ENCODE assay signal across 8 cellular contexts in genomic region chr1:9004731-9005708, GRCh38. TPM values are rescaled to one million over a fixed set of nuclear protein-coding genes. Genes with fewer than 3 reads are reported as not detected.
A peak's percentile ranks its signal among the peaks of the same experiment; 100 is the strongest.
DNase-seq lines count a peak whose midpoint lies in the region; ATAC-seq and TF ChIP-seq lines count a peak whose summit lies in the region.

No MANE protein-coding gene starts in this region.

- TF ChIP-seq CTCF in GM12874 (IDR thresholded peaks at IDR 0.05; ENCODE audit: insufficient read depth, low read depth, low read length), result peak; percentile 96

- no peak overlapping the region for H3K27ac ChIP-seq in caudate nucleus (ENCODE audit: low read depth, low read length)

- DNase-seq in 8988T (peak; percentile 71), NCI-H2196 (lab: John Stamatoyannopoulos, UW; ENCODE audit: unreplicated experiment) (peak; percentile 80), caudate nucleus (lab: John Stamatoyannopoulos, UW) (peak in 56 of 61 donors; percentile 5 to 93 (median 58)), left lobe of liver (ENCODE audit: low spot score) (peak; percentile 69)
- peak; percentile 69 for DNase-seq in activated CD4-positive, alpha-beta T cell treated with anti-CD3 and anti-CD28 coated beads for 1 hour
- DNase-seq in stimulated activated CD4-positive, alpha-beta T cell treated with anti-CD3 and anti-CD28 coated beads, Interleukin-4, amount 100 ng/mL, for 1 hour, result peak; percentile 86

- ATAC-seq in left lobe of liver, result peak; percentile 94
- no peak for ATAC-seq in GM19324 (IDR thresholded peaks at IDR 0.05; ENCODE audit: low FRiP score, unreplicated experiment)

RNA-seq across cellular contexts. Expression of gene SLC2A7, which starts 21.2 kb away (rescaled TPM):
- total RNA-seq in left lobe of liver, result not detected

RNA-seq across cellular contexts. Expression of gene CA6, which starts 59.4 kb away (rescaled TPM):
- not detected for total RNA-seq in left lobe of liver
